11 cellular contexts compared by ENCODE assay signal in genomic region chr17:39057807-39058206, GRCh38.
DNase-seq lines count a peak whose midpoint lies in the region; ATAC-seq and TF ChIP-seq lines count a peak whose summit lies in the region.
"Had no signal": no experiment of that assay in that cellular context is flagged by ENCODE, and none has a peak within 500 bp of the region (broad histone marks: within the 10 kb centered on the region; RNA-seq: fewer than 3 reads in every experiment).

No MANE protein-coding gene starts in this region.

- DNase-seq in CD4-positive, CD25-positive, alpha-beta regulatory T cell = no peak
- DNase-seq in HCT116 (ENCODE audit: low read depth, low spot score) (no peak), adipocyte (ENCODE audit: low read depth) (no peak), naive B cell (no peak), nucleus accumbens (lab: John Stamatoyannopoulos, UW) (no peak), left colon (no peak), kidney glomerular epithelial cell (lab: John Stamatoyannopoulos, UW) (no peak)
- DNase-seq: cerebellar nuclear complex, GOT3, KG1 had no signal

- CTCF ChIA-PET in HCT116 (lab: Charles Lee) = no interaction called here

- POLR2A ChIA-PET in HCT116 (lab: Charles Lee) = no interaction called here

- peaks cover 3% of the 10 kb centered on the region for H3K27me3 ChIP-seq in CD4-positive, CD25-positive, alpha-beta regulatory T cell (ENCODE audit: control insufficient read depth, insufficient read depth, low read length)
- no peaks in the 10 kb centered on the region for H3K27me3 ChIP-seq in HCT116 (ENCODE audit: insufficient read depth, low read length)
- H3K27me3 ChIP-seq in adipocyte (replicated peaks; ENCODE audit: control insufficient read depth, insufficient read depth, low read length) = no peaks in the 10 kb centered on the region

- no peaks in the 10 kb centered on the region for H4K20me1 ChIP-seq in HCT116 (ENCODE audit: insufficient read depth)

- H3K4me1 Mint-ChIP-seq in CD4-positive, CD25-positive, alpha-beta regulatory T cell = peaks cover 4 to 14% (median 6%) of the 10 kb centered on the region in 4 donors
- peaks cover 4 to 7% (median 7%) of the 10 kb centered on the region in 3 donors for H3K4me1 Mint-ChIP-seq in naive B cell

- H3K27ac ChIP-seq in CD4-positive, CD25-positive, alpha-beta regulatory T cell (ENCODE audit: insufficient read depth, low read length, poor library complexity, severe bottlenecking) = no peak overlapping the region
- H3K27ac ChIP-seq in HCT116 (ENCODE audit: low read depth, low read length) = no peak overlapping the region

- peaks cover 37% of the 10 kb centered on the region for H3K27me3 Mint-ChIP-seq in CD4-positive, CD25-positive, alpha-beta regulatory T cell
- peaks cover 4 to 9% (median 6%) of the 10 kb centered on the region in 3 donors for H3K27me3 Mint-ChIP-seq in naive B cell

- no peaks in the 10 kb centered on the region for H3K79me2 ChIP-seq in HCT116 (ENCODE audit: insufficient read depth, low read length)

- H3K36me3 ChIP-seq in CD4-positive, CD25-positive, alpha-beta regulatory T cell (ENCODE audit: control insufficient read depth, insufficient read depth, low read length) = no peaks in the 10 kb centered on the region
- H3K36me3 ChIP-seq in HCT116 (ENCODE audit: control insufficient read depth in 1 of 2, insufficient read depth in 2 of 2, low read length in 2 of 2) (no peaks in the 10 kb centered on the region), adipocyte (ENCODE audit: control insufficient read depth, insufficient read depth, low read length, severe bottlenecking) (no peaks in the 10 kb centered on the region)

- no peaks in the 10 kb centered on the region for H3K9me3 ChIP-seq in CD4-positive, CD25-positive, alpha-beta regulatory T cell (ENCODE audit: control insufficient read depth in 2 of 2, low read length in 2 of 2)
- peaks cover 0 to 8% of the 10 kb centered on the region in 2 experiments; a peak in 1 of 4 replicates for H3K9me3 ChIP-seq in HCT116 (ENCODE audit: control insufficient read depth in 1 of 2, insufficient read depth in 1 of 2, low read depth in 1 of 2, low read length in 2 of 2)
- peaks cover under 1% of the 10 kb centered on the region for H3K9me3 ChIP-seq in adipocyte (ENCODE audit: control insufficient read depth, low read length)

- intact Hi-C loops in HCT116 (cut with micrococcal nuclease) (no loop called here), left colon (cut with DNase I, micrococcal nuclease) (loop anchor here in 1 of 2 donors (5.0 kb wide), 1 partner anchor 94 kb away; the partner anchor contains the start of gene PLXDC1)

- no peaks in the 10 kb centered on the region for H3K36me3 Mint-ChIP-seq in CD4-positive, CD25-positive, alpha-beta regulatory T cell
- no peaks in the 10 kb centered on the region for H3K36me3 Mint-ChIP-seq in naive B cell

- no peak for TF ChIP-seq POLR2A in HCT116 (IDR thresholded peaks at IDR 0.05; ENCODE audit: borderline replicate concordance, extremely low read depth, insufficient read depth, insufficient read length)

- no peak for TF ChIP-seq RAD21 in HCT116 (IDR thresholded peaks at IDR 0.05; ENCODE audit: low read depth)

- no peak overlapping the region for H2AFZ ChIP-seq in HCT116 (ENCODE audit: low read depth, low read length, poor library complexity, severe bottlenecking)

- peak overlapping the region; percentile 32 for H3K4me3 ChIP-seq in CD4-positive, CD25-positive, alpha-beta regulatory T cell (ENCODE audit: low read depth, low read length)
- H3K4me3 ChIP-seq in HCT116 (replicated peaks in 1 of 2; ENCODE audit: low read depth in 1 of 2, low read length in 2 of 2) (peak overlapping the region; percentile 73 to 77), adipocyte (ENCODE audit: low read length) (peak overlapping the region; percentile 88)

- no peak for ATAC-seq in CD4-positive, CD25-positive, alpha-beta regulatory T cell (ENCODE audit: low read depth in 2 of 2)
- ATAC-seq in HCT116 (no peak), naive B cell (ENCODE audit: low read depth in 2 of 2) (no peak), left colon (no peak), HG03097 (IDR thresholded peaks at IDR 0.05; ENCODE audit: low FRiP score, unreplicated experiment) (no peak)

- H3K9me3 Mint-ChIP-seq in CD4-positive, CD25-positive, alpha-beta regulatory T cell = no peaks in the 10 kb centered on the region
- H3K9me3 Mint-ChIP-seq in naive B cell = no peaks in the 10 kb centered on the region

- TF ChIP-seq CTCF in HCT116 (IDR thresholded peaks at IDR 0.05 in 2 of 3, conservative IDR thresholded peaks at IDR 0.05 in 1 of 3; ENCODE audit: borderline replicate concordance in 1 of 3, insufficient read depth in 1 of 3, low read depth in 2 of 3, low read length in 2 of 3) = no peak

- no TSS peak for BruUV-seq in HCT116 (replicated peaks; lab: Mats Ljungman, UMichigan)

- RAD21 ChIA-PET in HCT116 (lab: Charles Lee; ENCODE audit: low non-redundant PET in 1 of 2, low total read pairs in 2 of 2, uncharacterized antibody in 2 of 2, unreplicated experiment in 2 of 2) = no interaction called here

- no peaks in the 10 kb centered on the region; the same call in 1 of the 2 replicates for H3K9me2 ChIP-seq in HCT116 (ENCODE audit: insufficient read depth)

- peak overlapping the region; percentile 46 to 89 (median 81) for H3K4me3 Mint-ChIP-seq in CD4-positive, CD25-positive, alpha-beta regulatory T cell
- peak overlapping the region; percentile 41 to 90 (median 83) for H3K4me3 Mint-ChIP-seq in naive B cell

- H3K4me1 ChIP-seq in CD4-positive, CD25-positive, alpha-beta regulatory T cell (ENCODE audit: control insufficient read depth, insufficient read depth, low read length, poor library complexity, severe bottlenecking) = peaks cover 12% of the 10 kb centered on the region
- H3K4me1 ChIP-seq in HCT116 (ENCODE audit: control insufficient read depth in 1 of 2, insufficient read depth in 2 of 2, low read length in 2 of 2) = peaks cover 4 to 15% of the 10 kb centered on the region in 2 experiments; a peak in 3 of 4 replicates
- peaks cover 8% of the 10 kb centered on the region for H3K4me1 ChIP-seq in adipocyte (ENCODE audit: control insufficient read depth, insufficient read depth, low read length)

- H3K4me2 ChIP-seq in HCT116 (ENCODE audit: low read length) = peak overlapping the region; percentile 84

- peak overlapping the region in 1 of 3 donors; percentile 71 for H3K27ac Mint-ChIP-seq in CD4-positive, CD25-positive, alpha-beta regulatory T cell
- no peak overlapping the region for H3K27ac Mint-ChIP-seq in naive B cell

- H3K9ac ChIP-seq in HCT116 (ENCODE audit: low read length) (peak overlapping the region; percentile 64), adipocyte (ENCODE audit: low read length) (no peak overlapping the region)

TF ChIP-seq in HCT116, 20 proteins besides CTCF, POLR2A, EP300 and RAD21:
- TF ChIP-seq SP1 (IDR thresholded peaks at IDR 0.05; ENCODE audit: low read depth) = no peak
TF ChIP-seq in HCT116: peak in this region for 0.

Comparison
In these comparisons a context has a peak if more than half of its experiments do, and no peak if none do; other contexts are left out.
1. H3K4me3 ChIP-seq: peak in every context shown above with its lines; median percentile 88 in adipocyte; 75 in HCT116; 32 in CD4-positive, CD25-positive, alpha-beta regulatory T cell.